ENCODE assay signal across 1 cellular context in the genomic region with DNA sequence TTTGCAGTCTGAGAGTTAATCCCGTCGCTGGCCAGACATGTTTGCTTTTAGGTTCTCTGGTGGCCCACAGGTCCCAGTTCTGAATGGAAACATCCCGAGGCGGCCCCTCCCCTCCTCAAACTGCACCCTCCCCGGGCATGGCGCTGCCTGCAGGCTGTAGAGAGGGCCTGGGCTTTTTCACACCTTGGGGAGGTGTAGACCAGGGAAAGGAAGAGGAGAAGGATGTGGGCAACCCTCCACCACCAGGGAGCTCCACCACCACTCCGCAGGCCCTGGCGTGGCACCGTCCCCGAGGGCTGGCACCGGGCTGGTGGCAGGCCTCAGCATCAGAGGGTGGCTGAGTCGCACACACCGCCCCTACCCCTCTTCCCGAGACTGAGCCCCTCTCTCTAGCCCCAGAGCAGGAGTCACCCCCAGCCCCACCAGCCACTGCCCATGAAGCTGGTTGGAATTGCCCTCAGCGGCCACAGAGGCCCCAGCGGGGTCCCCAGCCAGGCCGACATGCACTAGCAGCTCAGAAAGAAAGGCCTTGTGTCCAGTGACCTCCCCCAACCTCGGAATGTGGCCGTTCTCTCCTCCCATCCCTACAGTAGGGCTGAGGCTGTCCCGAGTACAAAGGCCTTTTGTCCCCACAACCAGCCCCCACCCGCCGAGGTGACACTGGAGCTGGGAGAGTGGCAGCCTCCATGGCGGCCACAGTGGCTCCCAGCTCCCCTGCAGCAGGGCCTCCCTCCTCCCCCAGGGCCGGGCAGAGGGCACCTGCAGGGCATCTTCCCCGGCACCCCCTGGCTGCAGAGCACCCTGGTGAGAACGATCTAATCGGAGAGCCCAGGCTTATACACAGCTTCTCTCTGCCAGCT.
TF ChIP-seq lines count a peak whose summit lies in the region.

No MANE protein-coding gene starts in this region.

TF ChIP-seq in GM23338, 12 proteins besides CTCF, POLR2A, EP300 and RAD21 (continued from another document):
- TF ChIP-seq, protein P1, sequence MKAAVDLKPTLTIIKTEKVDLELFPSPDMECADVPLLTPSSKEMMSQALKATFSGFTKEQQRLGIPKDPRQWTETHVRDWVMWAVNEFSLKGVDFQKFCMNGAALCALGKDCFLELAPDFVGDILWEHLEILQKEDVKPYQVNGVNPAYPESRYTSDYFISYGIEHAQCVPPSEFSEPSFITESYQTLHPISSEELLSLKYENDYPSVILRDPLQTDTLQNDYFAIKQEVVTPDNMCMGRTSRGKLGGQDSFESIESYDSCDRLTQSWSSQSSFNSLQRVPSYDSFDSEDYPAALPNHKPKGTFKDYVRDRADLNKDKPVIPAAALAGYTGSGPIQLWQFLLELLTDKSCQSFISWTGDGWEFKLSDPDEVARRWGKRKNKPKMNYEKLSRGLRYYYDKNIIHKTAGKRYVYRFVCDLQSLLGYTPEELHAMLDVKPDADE (IDR thresholded peaks at IDR 0.05), result no peak
- no peak for TF ChIP-seq EZH2phosphoT487 (IDR thresholded peaks at IDR 0.05; ENCODE audit: unreplicated experiment)
- no peak for TF ChIP-seq STAT1 (IDR thresholded peaks at IDR 0.05; ENCODE audit: unreplicated experiment)
- TF ChIP-seq, protein P2, sequence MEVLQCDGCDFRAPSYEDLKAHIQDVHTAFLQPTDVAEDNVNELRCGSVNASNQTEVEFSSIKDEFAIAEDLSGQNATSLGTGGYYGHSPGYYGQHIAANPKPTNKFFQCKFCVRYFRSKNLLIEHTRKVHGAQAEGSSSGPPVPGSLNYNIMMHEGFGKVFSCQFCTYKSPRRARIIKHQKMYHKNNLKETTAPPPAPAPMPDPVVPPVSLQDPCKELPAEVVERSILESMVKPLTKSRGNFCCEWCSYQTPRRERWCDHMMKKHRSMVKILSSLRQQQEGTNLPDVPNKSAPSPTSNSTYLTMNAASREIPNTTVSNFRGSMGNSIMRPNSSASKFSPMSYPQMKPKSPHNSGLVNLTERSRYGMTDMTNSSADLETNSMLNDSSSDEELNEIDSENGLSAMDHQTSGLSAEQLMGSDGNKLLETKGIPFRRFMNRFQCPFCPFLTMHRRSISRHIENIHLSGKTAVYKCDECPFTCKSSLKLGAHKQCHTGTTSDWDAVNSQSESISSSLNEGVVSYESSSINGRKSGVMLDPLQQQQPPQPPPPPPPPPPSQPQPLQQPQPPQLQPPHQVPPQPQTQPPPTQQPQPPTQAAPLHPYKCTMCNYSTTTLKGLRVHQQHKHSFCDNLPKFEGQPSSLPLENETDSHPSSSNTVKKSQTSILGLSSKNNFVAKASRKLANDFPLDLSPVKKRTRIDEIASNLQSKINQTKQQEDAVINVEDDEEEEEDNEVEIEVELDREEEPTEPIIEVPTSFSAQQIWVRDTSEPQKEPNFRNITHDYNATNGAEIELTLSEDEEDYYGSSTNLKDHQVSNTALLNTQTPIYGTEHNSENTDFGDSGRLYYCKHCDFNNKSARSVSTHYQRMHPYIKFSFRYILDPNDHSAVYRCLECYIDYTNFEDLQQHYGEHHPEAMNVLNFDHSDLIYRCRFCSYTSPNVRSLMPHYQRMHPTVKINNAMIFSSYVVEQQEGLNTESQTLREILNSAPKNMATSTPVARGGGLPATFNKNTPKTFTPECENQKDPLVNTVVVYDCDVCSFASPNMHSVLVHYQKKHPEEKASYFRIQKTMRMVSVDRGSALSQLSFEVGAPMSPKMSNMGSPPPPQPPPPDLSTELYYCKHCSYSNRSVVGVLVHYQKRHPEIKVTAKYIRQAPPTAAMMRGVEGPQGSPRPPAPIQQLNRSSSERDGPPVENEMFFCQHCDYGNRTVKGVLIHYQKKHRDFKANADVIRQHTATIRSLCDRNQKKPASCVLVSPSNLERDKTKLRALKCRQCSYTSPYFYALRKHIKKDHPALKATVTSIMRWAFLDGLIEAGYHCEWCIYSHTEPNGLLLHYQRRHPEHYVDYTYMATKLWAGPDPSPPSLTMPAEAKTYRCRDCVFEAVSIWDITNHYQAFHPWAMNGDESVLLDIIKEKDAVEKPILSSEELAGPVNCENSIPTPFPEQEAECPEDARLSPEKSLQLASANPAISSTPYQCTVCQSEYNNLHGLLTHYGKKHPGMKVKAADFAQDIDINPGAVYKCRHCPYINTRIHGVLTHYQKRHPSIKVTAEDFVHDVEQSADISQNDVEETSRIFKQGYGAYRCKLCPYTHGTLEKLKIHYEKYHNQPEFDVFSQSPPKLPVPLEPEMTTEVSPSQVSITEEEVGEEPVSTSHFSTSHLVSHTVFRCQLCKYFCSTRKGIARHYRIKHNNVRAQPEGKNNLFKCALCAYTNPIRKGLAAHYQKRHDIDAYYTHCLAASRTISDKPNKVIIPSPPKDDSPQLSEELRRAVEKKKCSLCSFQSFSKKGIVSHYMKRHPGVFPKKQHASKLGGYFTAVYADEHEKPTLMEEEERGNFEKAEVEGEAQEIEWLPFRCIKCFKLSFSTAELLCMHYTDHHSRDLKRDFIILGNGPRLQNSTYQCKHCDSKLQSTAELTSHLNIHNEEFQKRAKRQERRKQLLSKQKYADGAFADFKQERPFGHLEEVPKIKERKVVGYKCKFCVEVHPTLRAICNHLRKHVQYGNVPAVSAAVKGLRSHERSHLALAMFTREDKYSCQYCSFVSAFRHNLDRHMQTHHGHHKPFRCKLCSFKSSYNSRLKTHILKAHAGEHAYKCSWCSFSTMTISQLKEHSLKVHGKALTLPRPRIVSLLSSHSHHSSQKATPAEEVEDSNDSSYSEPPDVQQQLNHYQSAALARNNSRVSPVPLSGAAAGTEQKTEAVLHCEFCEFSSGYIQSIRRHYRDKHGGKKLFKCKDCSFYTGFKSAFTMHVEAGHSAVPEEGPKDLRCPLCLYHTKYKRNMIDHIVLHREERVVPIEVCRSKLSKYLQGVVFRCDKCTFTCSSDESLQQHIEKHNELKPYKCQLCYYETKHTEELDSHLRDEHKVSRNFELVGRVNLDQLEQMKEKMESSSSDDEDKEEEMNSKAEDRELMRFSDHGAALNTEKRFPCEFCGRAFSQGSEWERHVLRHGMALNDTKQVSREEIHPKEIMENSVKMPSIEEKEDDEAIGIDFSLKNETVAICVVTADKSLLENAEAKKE (CRISPR knock-in tag; IDR thresholded peaks at IDR 0.05), result no peak
- TF ChIP-seq, protein P3, sequence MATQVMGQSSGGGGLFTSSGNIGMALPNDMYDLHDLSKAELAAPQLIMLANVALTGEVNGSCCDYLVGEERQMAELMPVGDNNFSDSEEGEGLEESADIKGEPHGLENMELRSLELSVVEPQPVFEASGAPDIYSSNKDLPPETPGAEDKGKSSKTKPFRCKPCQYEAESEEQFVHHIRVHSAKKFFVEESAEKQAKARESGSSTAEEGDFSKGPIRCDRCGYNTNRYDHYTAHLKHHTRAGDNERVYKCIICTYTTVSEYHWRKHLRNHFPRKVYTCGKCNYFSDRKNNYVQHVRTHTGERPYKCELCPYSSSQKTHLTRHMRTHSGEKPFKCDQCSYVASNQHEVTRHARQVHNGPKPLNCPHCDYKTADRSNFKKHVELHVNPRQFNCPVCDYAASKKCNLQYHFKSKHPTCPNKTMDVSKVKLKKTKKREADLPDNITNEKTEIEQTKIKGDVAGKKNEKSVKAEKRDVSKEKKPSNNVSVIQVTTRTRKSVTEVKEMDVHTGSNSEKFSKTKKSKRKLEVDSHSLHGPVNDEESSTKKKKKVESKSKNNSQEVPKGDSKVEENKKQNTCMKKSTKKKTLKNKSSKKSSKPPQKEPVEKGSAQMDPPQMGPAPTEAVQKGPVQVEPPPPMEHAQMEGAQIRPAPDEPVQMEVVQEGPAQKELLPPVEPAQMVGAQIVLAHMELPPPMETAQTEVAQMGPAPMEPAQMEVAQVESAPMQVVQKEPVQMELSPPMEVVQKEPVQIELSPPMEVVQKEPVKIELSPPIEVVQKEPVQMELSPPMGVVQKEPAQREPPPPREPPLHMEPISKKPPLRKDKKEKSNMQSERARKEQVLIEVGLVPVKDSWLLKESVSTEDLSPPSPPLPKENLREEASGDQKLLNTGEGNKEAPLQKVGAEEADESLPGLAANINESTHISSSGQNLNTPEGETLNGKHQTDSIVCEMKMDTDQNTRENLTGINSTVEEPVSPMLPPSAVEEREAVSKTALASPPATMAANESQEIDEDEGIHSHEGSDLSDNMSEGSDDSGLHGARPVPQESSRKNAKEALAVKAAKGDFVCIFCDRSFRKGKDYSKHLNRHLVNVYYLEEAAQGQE (IDR thresholded peaks at IDR 0.05; ENCODE audit: unreplicated experiment), result no peak
- TF ChIP-seq POLR2AphosphoS5 (IDR thresholded peaks at IDR 0.05; ENCODE audit: low read depth), result no peak
- TF ChIP-seq JUNB (IDR thresholded peaks at IDR 0.05; ENCODE audit: unreplicated experiment), result no peak
TF ChIP-seq in GM23338: peak in this region for 0.
